ENCODE assay signal across 27 cellular contexts in the genomic region with DNA sequence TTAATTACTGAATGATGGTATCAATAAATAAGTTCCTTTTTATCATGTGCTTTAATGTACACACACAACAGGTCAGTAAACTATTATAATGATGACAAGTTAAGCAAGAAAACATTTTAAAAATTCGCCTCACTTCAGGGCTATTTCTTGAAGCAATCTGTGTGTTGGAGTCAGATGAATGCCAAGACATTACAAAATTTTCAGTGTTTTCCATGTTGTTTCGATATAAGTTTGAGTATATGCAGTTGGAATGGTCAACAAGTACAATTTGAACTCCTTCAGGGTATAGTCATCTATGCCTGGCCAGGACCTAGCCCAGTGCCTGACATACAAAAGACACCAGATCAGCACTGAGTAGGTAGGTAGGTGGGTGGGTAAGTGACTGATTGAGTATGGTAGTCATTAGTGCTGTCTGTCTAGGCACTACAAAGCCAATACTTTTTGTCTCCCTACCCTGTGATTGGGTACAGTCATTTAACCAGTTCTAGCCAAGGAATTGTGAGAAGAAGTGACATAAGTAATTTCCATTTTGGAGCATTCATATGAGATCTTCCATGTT.
"Had no signal": no experiment of that assay in that cellular context is flagged by ENCODE, and none has a peak within 500 bp of the region (broad histone marks: within the 10 kb centered on the region; RNA-seq: fewer than 3 reads in every experiment).

No MANE protein-coding gene starts in this region.

- H3K4me3 ChIP-seq: adrenal gland, breast epithelium, MG63 had no signal

- H3K9me3 ChIP-seq: adrenal gland, breast epithelium, MG63 had no signal

- H3K27me3 ChIP-seq: adrenal gland, breast epithelium, MG63 had no signal

- H3K4me3 Mint-ChIP-seq: activated CD8-positive, alpha-beta memory T cell treated with anti-CD3 and anti-CD28 coated beads, Interleukin-2, amount 10 ng/mL, durations not matched to agents 7 days and 5 days; activated naive CD8-positive, alpha-beta T cell; activated T-cell treated with anti-CD3 and anti-CD28 coated beads, Interleukin-2, amount 50 U/mL, for 24 hours; activated T-helper 1 cell treated with anti-CD3 and anti-CD28 coated beads, Interleukin-12 subunit alpha, Interleukin-12 subunit beta, Interleukin-2, Interleukin-4 antibody, amounts not matched to agents 30 ng/mL and 10 ng/mL and 1 ng/mL, durations not matched to agents 14 hours and 24 hours and 36 hours had no signal

- H3K9me3 Mint-ChIP-seq: activated T-cell treated with anti-CD3 and anti-CD28 coated beads, Interleukin-2, amount 50 U/mL, for 24 hours; activated T-helper 1 cell treated with anti-CD3 and anti-CD28 coated beads, Interleukin-12 subunit alpha, Interleukin-12 subunit beta, Interleukin-2, Interleukin-4 antibody, amounts not matched to agents 30 ng/mL and 10 ng/mL and 1 ng/mL, durations not matched to agents 14 hours and 24 hours and 36 hours had no signal

- H3K36me3 ChIP-seq: adrenal gland, breast epithelium, MG63 had no signal

- H3K27ac ChIP-seq: adrenal gland, breast epithelium, VCaP had no signal

- DNase-seq: activated CD4-positive, alpha-beta T cell treated with anti-CD3 and anti-CD28 coated beads for 48 hours; activated CD4-positive, alpha-beta T cell treated with anti-CD3 and anti-CD28 coated beads, Interleukin-2, amount 50 U/mL, for 4 hours; activated CD8-positive, alpha-beta memory T cell treated with anti-CD3 and anti-CD28 coated beads, Interleukin-2, amount 10 ng/mL, durations not matched to agents 7 days and 5 days; activated effector memory CD4-positive, alpha-beta T cell treated with Interleukin-2 at 50 U/mL for 16 hours; activated naive CD4-positive, alpha-beta T cell; activated T-cell treated with anti-CD3 and anti-CD28 coated beads, Interleukin-2, amount 50 U/mL, for 24 hours; adrenal gland; aorta; central memory CD4-positive, alpha-beta T cell; MG63; MV-4-11; NCI-H1105; NCI-H1436; NCI-H1694 treated with DMSO at 0.1 percent for 48 hours; NCI-H2029 treated with DMSO at 0.1 percent for 48 hours; NCI-H345; NCI-H510A; NCI-H526 treated with DMSO at 0.1 percent for 48 hours; NCI-H82; SIG-M5; T-helper 2 cell; T1000 had no signal

- H3K4me1 ChIP-seq: breast epithelium had no signal

- ATAC-seq: activated CD4-positive, CD25-positive, alpha-beta regulatory T cell treated with anti-CD3 and anti-CD28 coated beads, Interleukin-2, amount 50 U/mL, for 24 hours; activated CD8-positive, alpha-beta memory T cell treated with anti-CD3 and anti-CD28 coated beads, Interleukin-2, amount 10 ng/mL, durations not matched to agents 7 days and 5 days had no signal

- H3K27me3 Mint-ChIP-seq: activated CD8-positive, alpha-beta memory T cell treated with anti-CD3 and anti-CD28 coated beads, Interleukin-2, amount 10 ng/mL, durations not matched to agents 7 days and 5 days; activated naive CD8-positive, alpha-beta T cell; activated T-cell treated with anti-CD3 and anti-CD28 coated beads, Interleukin-2, amount 50 U/mL, for 24 hours had no signal

- H3K27ac Mint-ChIP-seq: activated CD8-positive, alpha-beta memory T cell treated with anti-CD3 and anti-CD28 coated beads, Interleukin-2, amount 10 ng/mL, durations not matched to agents 7 days and 5 days; activated naive CD8-positive, alpha-beta T cell; activated T-cell treated with anti-CD3 and anti-CD28 coated beads, Interleukin-2, amount 50 U/mL, for 24 hours; activated T-helper 1 cell treated with anti-CD3 and anti-CD28 coated beads, Interleukin-12 subunit alpha, Interleukin-12 subunit beta, Interleukin-2, Interleukin-4 antibody, amounts not matched to agents 30 ng/mL and 10 ng/mL and 1 ng/mL, durations not matched to agents 14 hours and 24 hours and 36 hours had no signal
